ENCODE assay signal across 8 cellular contexts in genomic region chr16:88705746-88706287, GRCh38. TPM values are rescaled to one million over a fixed set of nuclear protein-coding genes. Genes with fewer than 3 reads are reported as not detected.
A peak's percentile ranks its signal among the peaks of the same experiment; 100 is the strongest.
DNase-seq lines count a peak whose midpoint lies in the region; ATAC-seq, FAIRE-seq and TF ChIP-seq lines count a peak whose summit lies in the region.

No MANE protein-coding gene starts in this region.

- H4K20me1 ChIP-seq in IMR-90 (ENCODE audit: insufficient read depth, low read length) (peaks cover 16% of the 10 kb centered on the region; the same call in 1 of the 2 replicates), K562 (replicated peaks; ENCODE audit: control insufficient read depth, insufficient read depth, low read length) (peaks cover 11% of the 10 kb centered on the region; the same call in 1 of the 2 replicates)

- ATAC-seq in GM21447 (IDR thresholded peaks at IDR 0.05; ENCODE audit: unreplicated experiment), result peak; percentile 3
- peak; percentile 48 for ATAC-seq in IMR-90 (ENCODE audit: low read depth)
- ATAC-seq in K562, result peak; percentile 31
- ATAC-seq in left colon, result peak; percentile 17
- no peak for ATAC-seq in HG03097 (IDR thresholded peaks at IDR 0.05; ENCODE audit: low FRiP score, unreplicated experiment)

- WGBS in IMR-90 (ENCODE audit: extremely low coverage in 2 of 2, insufficient read length in 1 of 2), 2 experiments, result 0% methylated on average over 12 of the region's 67 CpGs; no CpG with 5 or more reads in 1 of the 2 experiments
- 2% methylated on average over 57 of the region's 67 CpGs for WGBS in K562 (ENCODE audit: insufficient coverage, low coverage, missing lambda C conversion rate)
- 0% methylated on average over 6 of the region's 67 CpGs for WGBS in suprapubic skin

- no peak overlapping the region; the same call in 1 of the 2 replicates for H4K91ac ChIP-seq in IMR-90 (ENCODE audit: insufficient read depth, low read depth, low read length)

- H3K79me1 ChIP-seq in IMR-90 (ENCODE audit: low read depth in 1 of 2, low read length in 2 of 2), result peaks cover 26 to 74% of the 10 kb centered on the region in 2 experiments

- H3K9me3 ChIP-seq in IMR-90 (ENCODE audit: control insufficient read depth, insufficient read depth, low read length) (no peaks in the 10 kb centered on the region), K562 (replicated peaks; ENCODE audit: control insufficient read depth, insufficient read depth, low read depth, low read length) (no peaks in the 10 kb centered on the region), suprapubic skin (no peaks in the 10 kb centered on the region)

- H3K14ac ChIP-seq in IMR-90 (replicated peaks; ENCODE audit: low read depth, low read length), result peak overlapping the region; percentile 55; the same call in 1 of the 2 replicates

- peaks cover 89% of the 10 kb centered on the region for H3K79me2 ChIP-seq in K562 (ENCODE audit: control insufficient read depth, insufficient read depth, low read length)

- H2BK120ac ChIP-seq in IMR-90 (ENCODE audit: low read depth, low read length), result no peak overlapping the region

- intact Hi-C loops in IMR-90 (cut with micrococcal nuclease) (no loop called here), K562 (cut with micrococcal nuclease) (loop anchor here (5.0 kb wide), 1 partner anchor 44 kb away; the partner anchor contains the start of gene MVD), left colon (cut with DNase I, micrococcal nuclease) (no loop called here)

- peak overlapping the region; percentile 57 for H3K4ac ChIP-seq in IMR-90 (ENCODE audit: low read depth, low read length)

- H3K36me3 ChIP-seq in IMR-90 (ENCODE audit: control insufficient read depth, insufficient read depth, low read length) (0 out of 2 replicates have a peak, but pooled peaks cover 2% of the 10 kb centered on the region), K562 (ENCODE audit: control insufficient read depth, insufficient read depth, low read length) (peaks cover 58% of the 10 kb centered on the region; the same call in 2 of the 3 replicates), suprapubic skin (peaks cover 5% of the 10 kb centered on the region)

- FAIRE-seq in K562 (lab: Jason Lieb, UNC), result no peak

- peak overlapping the region; percentile 95 for H3K4me3 ChIP-seq in IMR-90 (ENCODE audit: insufficient read depth, low read depth, low read length)
- H3K4me3 ChIP-seq in K562, result peak overlapping the region; percentile 98
- H3K4me3 ChIP-seq in suprapubic skin, result peak overlapping the region; percentile 100

- peak overlapping the region; percentile 98 for H2AK9ac ChIP-seq in IMR-90 (replicated peaks; ENCODE audit: low read depth, low read length, poor library complexity)

- no peak overlapping the region for H3K18ac ChIP-seq in IMR-90 (ENCODE audit: low read depth, low read length)

- H2BK5ac ChIP-seq in IMR-90 (ENCODE audit: low read depth, low read length, poor library complexity, severe bottlenecking), result peak overlapping the region; percentile 67

- no TSS peak for BruUV-seq in IMR-90 (replicated peaks; lab: Mats Ljungman, UMichigan)
- BruUV-seq in K562 (replicated peaks; lab: Mats Ljungman, UMichigan), result no TSS peak

- POLR2A ChIA-PET in IMR-90 (lab: Charles Lee; ENCODE audit: unreplicated experiment), result no interaction called here
- POLR2A ChIA-PET in K562 (lab: Yijun Ruan, JAX), result interaction anchor here (0.6 to 2.2 kb wide), 5 partner anchors 9 to 99 kb away, joined by 3 to 12 read pairs (median 5); no protein-coding TSS in a partner anchor

- H3K4me1 ChIP-seq in IMR-90 (ENCODE audit: control insufficient read depth, insufficient read depth, low read length), result peaks cover 16% of the 10 kb centered on the region
- peaks cover 16 to 79% of the 10 kb centered on the region in 2 experiments for H3K4me1 ChIP-seq in K562 (replicated peaks in 1 of 2; ENCODE audit: control insufficient read depth in 2 of 2, insufficient read depth in 2 of 2, low read length in 2 of 2)
- peaks cover 60% of the 10 kb centered on the region for H3K4me1 ChIP-seq in suprapubic skin

- in situ Hi-C loops in IMR-90 (cut with MboI; ENCODE audit: low sequenced_read_pairs) (no loop called here), K562 (cut with MboI) (no loop called here)

- peak overlapping the region; percentile 81; the same call in 1 of the 2 replicates for H3K23ac ChIP-seq in IMR-90 (ENCODE audit: low read depth, low read length)

- H3K4me2 ChIP-seq in IMR-90 (ENCODE audit: low read depth, low read length) (peak overlapping the region; percentile 60), K562 (ENCODE audit: insufficient read depth, low read length) (peak overlapping the region; percentile 90)

- no peak for TF ChIP-seq CTCF in IMR-90 (conservative IDR thresholded peaks at IDR 0.05; ENCODE audit: low read depth, low read length)
- TF ChIP-seq CTCF in K562 (IDR thresholded peaks at IDR 0.05 in 2 of 3, conservative IDR thresholded peaks at IDR 0.05 in 1 of 3; ENCODE audit: insufficient read depth in 2 of 3, low read depth in 1 of 3, low read length in 3 of 3), result no peak
- no peak for TF ChIP-seq CTCF in suprapubic skin (IDR thresholded peaks at IDR 0.05)

- no peaks in the 10 kb centered on the region for H3K27me3 ChIP-seq in IMR-90 (ENCODE audit: control insufficient read depth, insufficient read depth, low read length)
- no peaks in the 10 kb centered on the region for H3K27me3 ChIP-seq in K562 (ENCODE audit: control insufficient read depth in 2 of 2, insufficient read depth in 2 of 2, low read length in 2 of 2)
- H3K27me3 ChIP-seq in suprapubic skin, result no peaks in the 10 kb centered on the region

- CTCF ChIA-PET in IMR-90 (lab: Yijun Ruan, JAX) (no interaction called here), K562 (lab: Yijun Ruan, JAX; ENCODE audit: low intra/inter-chr PET ratio) (no interaction called here)

- no peak overlapping the region for H2BK20ac ChIP-seq in IMR-90 (ENCODE audit: low read depth, low read length)

- no peak overlapping the region for H2BK15ac ChIP-seq in IMR-90 (ENCODE audit: low read depth, low read length)

- peak; percentile 75 for DNase-seq in D341Med (ENCODE audit: low spot score)
- no peak for DNase-seq in IMR-90
- peak in 1 of 4 experiments; percentile 50 for DNase-seq in K562 (ENCODE audit: extremely low read depth in 1 of 4, low spot score in 3 of 4)
- no peak for DNase-seq in left colon
- no peak for DNase-seq in suprapubic skin (ENCODE audit: low spot score in 2 of 2)
- DNase-seq in GM19238 (ENCODE audit: insufficient read length, low spot score), result no peak

- no peak for TF ChIP-seq POLR2A in IMR-90 (IDR thresholded peaks at IDR 0.05; ENCODE audit: low read depth, low read length)
- no peak for TF ChIP-seq POLR2A in K562 (conservative IDR thresholded peaks at IDR 0.05)
- no peak for TF ChIP-seq POLR2A in suprapubic skin (IDR thresholded peaks at IDR 0.05)

- no peak for TF ChIP-seq EP300 in K562 (IDR thresholded peaks at IDR 0.05; ENCODE audit: low read length)
- TF ChIP-seq EP300 in suprapubic skin (IDR thresholded peaks at IDR 0.05), result no peak

- H3K9ac ChIP-seq in IMR-90 (ENCODE audit: low read depth, low read length) (peak overlapping the region; percentile 43), K562 (ENCODE audit: insufficient read depth in 1 of 2, low read depth in 2 of 2, low read length in 2 of 2) (peak overlapping the region; percentile 86 to 99)

- dilution Hi-C loops in IMR-90 (cut with HindIII; ENCODE audit: low sequenced_read_pairs, unreplicated experiment), result no loop called here

- peak overlapping the region in 1 of 2 experiments; percentile 42; a peak in 1 of 4 replicates for H4K8ac ChIP-seq in IMR-90 (ENCODE audit: low read depth in 2 of 2, low read length in 2 of 2)

- H2AK5ac ChIP-seq in IMR-90 (ENCODE audit: low read depth, low read length), result no peak overlapping the region; the same call in 1 of the 2 replicates

- H3K9me1 ChIP-seq in IMR-90 (ENCODE audit: insufficient read depth, low read length) (no peaks in the 10 kb centered on the region; the same call in 1 of the 2 replicates), K562 (ENCODE audit: control insufficient read depth, insufficient read depth, low read length) (peaks cover 3% of the 10 kb centered on the region)

- TF ChIP-seq RAD21 in IMR-90 (IDR thresholded peaks at IDR 0.05; ENCODE audit: low read length), result no peak
- no peak for TF ChIP-seq RAD21 in K562 (CRISPR knock-in tag; conservative IDR thresholded peaks at IDR 0.05 in 1 of 2, IDR thresholded peaks at IDR 0.05 in 1 of 2)

- H3K56ac ChIP-seq in IMR-90 (ENCODE audit: extremely low read depth, insufficient read depth, low read length), result peak overlapping the region; percentile 20; the same call in 1 of the 2 replicates

- H3K27ac ChIP-seq in IMR-90 (ENCODE audit: insufficient read depth, low read length) (peak overlapping the region; percentile 18; the same call in 1 of the 2 replicates), K562 (ENCODE audit: extremely low read depth, low read depth, low read length) (peak overlapping the region; percentile 70), suprapubic skin (peak overlapping the region; percentile 89)

- H4K5ac ChIP-seq in IMR-90 (ENCODE audit: low read depth, low read length), result no peak overlapping the region

- H2AFZ ChIP-seq in IMR-90 (replicated peaks; ENCODE audit: low read length, poor library complexity), result peak overlapping the region; percentile 94
- peak overlapping the region; percentile 63; the same call in 1 of the 2 replicates for H2AFZ ChIP-seq in K562 (ENCODE audit: low read depth, low read length)

RNA-seq across cellular contexts. Expression of gene RNF166, which starts 0.4 kb away (rescaled TPM):
- total RNA-seq in IMR-90 (2012; rRNA removed) (6.9 and 8.1 TPM in 2 replicates), K562 (2014; rRNA removed) (46.9 and 61.6 TPM in 2 replicates), K562 (2014; rRNA removed; fragmentation: Illumina TruSeq; extraction: Trizol) (6.1 and 7.3 TPM in 2 replicates), K562 (2015; rRNA removed; fragmentation: Illumina TruSeq; extraction: Trizol) (19.5 and 22.3 TPM in 2 replicates), K562 (2021) (60.3 and 61.2 TPM in 2 replicates), left colon (10 to 100 TPM; 11.4 to 12.0 TPM), suprapubic skin (10 to 100 TPM; 12.4 to 15.8 (median 14.6) TPM)
- polyA plus RNA-seq in IMR-90 (2012; rRNA removed) (17.4 and 24.1 TPM in 2 replicates), K562 (2011; rRNA removed) (26.5 and 37.4 TPM in 2 replicates), K562 (2014; fragmentation: Illumina TruSeq; extraction: Trizol) (12.7 and 27.9 TPM in 2 replicates), K562 (2014; fragmentation: Nextera tagmentation; extraction: Ambion mirVana) (under 1 TPM; 0.56 to 0.96 TPM), K562 (2014; rRNA removed) (59.4 and 65.6 TPM in 2 replicates)
- 13.4 and 20.8 TPM in 2 replicates for polyA plus RNA-seq in IMR-90 (2012; cell fraction: cytosol; rRNA removed)
- polyA plus RNA-seq in IMR-90 (2012; cell fraction: nucleus; rRNA removed; ENCODE audit: low replicate concordance), result 31.6 and 83.7 TPM in 2 replicates
- 58.8 and 182 TPM in 2 replicates for total RNA-seq in K562 (2011; cell fraction: chromatin; rRNA removed; ENCODE audit: low replicate concordance)
- 89.5 and 92.7 TPM in 2 replicates for total RNA-seq in K562 (2011; cell fraction: nucleolus; rRNA removed)
- 60.1 and 64.4 TPM in 2 replicates for total RNA-seq in K562 (2011; cell fraction: nucleoplasm; rRNA removed)
- 37.8 and 90.9 TPM in 2 replicates for polyA plus RNA-seq in K562 (2011; cell fraction: cytosol; rRNA removed)
- 118 and 185 TPM in 2 replicates for polyA plus RNA-seq in K562 (2011; cell fraction: nucleus; rRNA removed)
- 23.8 and 39.8 TPM in 2 replicates for polyA plus RNA-seq in K562 (2012)
- 7.0 and 12.0 TPM in 2 replicates for polyA minus RNA-seq in K562 (2011; rRNA and poly(A)+ RNA removed)
- polyA minus RNA-seq in K562 (2011; cell fraction: cytosol; rRNA and poly(A)+ RNA removed), result 41.2 and 44.5 TPM in 2 replicates
- 33.4 and 39.2 TPM in 2 replicates for polyA minus RNA-seq in K562 (2011; cell fraction: nucleus; rRNA and poly(A)+ RNA removed)

RNA-seq across cellular contexts. Expression of gene CTU2, which starts 0.5 kb away (rescaled TPM):
- total RNA-seq in IMR-90 (2012; rRNA removed) (12.8 and 12.9 TPM in 2 replicates), K562 (2014; rRNA removed) (55.4 and 68.9 TPM in 2 replicates), K562 (2014; rRNA removed; fragmentation: Illumina TruSeq; extraction: Trizol) (7.2 and 11.9 TPM in 2 replicates), K562 (2015; rRNA removed; fragmentation: Illumina TruSeq; extraction: Trizol) (41.1 and 49.2 TPM in 2 replicates), K562 (2021) (105 and 106 TPM in 2 replicates), left colon (10 to 100 TPM in 1 of 2 donors, 1 to 10 TPM in 1; 9.8 to 15.0 TPM), suprapubic skin (10 to 100 TPM in 2 of 4 donors, 1 to 10 TPM in 2; 7.8 to 17.8 (median 10.9) TPM)
- polyA plus RNA-seq in IMR-90 (2012; rRNA removed) (18.4 and 23.4 TPM in 2 replicates), K562 (2011; rRNA removed) (23.2 and 30.1 TPM in 2 replicates), K562 (2014; fragmentation: Illumina TruSeq; extraction: Trizol) (17.7 and 46.9 TPM in 2 replicates), K562 (2014; fragmentation: Nextera tagmentation; extraction: Ambion mirVana) (1 to 10 TPM; 1.3 to 3.0 TPM), K562 (2014; rRNA removed) (63.4 and 76.6 TPM in 2 replicates)
- polyA plus RNA-seq in IMR-90 (2012; cell fraction: cytosol; rRNA removed), result 16.4 and 19.7 TPM in 2 replicates
- polyA plus RNA-seq in IMR-90 (2012; cell fraction: nucleus; rRNA removed; ENCODE audit: low replicate concordance), result 25.5 and 154 TPM in 2 replicates
- 45.3 and 159 TPM in 2 replicates for total RNA-seq in K562 (2011; cell fraction: chromatin; rRNA removed; ENCODE audit: low replicate concordance)
- 114 and 148 TPM in 2 replicates for total RNA-seq in K562 (2011; cell fraction: nucleolus; rRNA removed)
- total RNA-seq in K562 (2011; cell fraction: nucleoplasm; rRNA removed), result 48.7 and 66.7 TPM in 2 replicates
- 40.2 and 96.8 TPM in 2 replicates for polyA plus RNA-seq in K562 (2011; cell fraction: cytosol; rRNA removed)
- polyA plus RNA-seq in K562 (2011; cell fraction: nucleus; rRNA removed), result 102 and 136 TPM in 2 replicates
- polyA plus RNA-seq in K562 (2012), result 34.1 and 51.7 TPM in 2 replicates
- polyA minus RNA-seq in K562 (2011; rRNA and poly(A)+ RNA removed), result 9.4 and 14.4 TPM in 2 replicates
- 48.0 and 51.1 TPM in 2 replicates for polyA minus RNA-seq in K562 (2011; cell fraction: cytosol; rRNA and poly(A)+ RNA removed)
- 40.7 and 44.1 TPM in 2 replicates for polyA minus RNA-seq in K562 (2011; cell fraction: nucleus; rRNA and poly(A)+ RNA removed)

RNA-seq across cellular contexts. Expression of gene SNAI3, which starts 19.5 kb away (rescaled TPM):
- not detected in 2 replicates for total RNA-seq in IMR-90 (2012; rRNA removed)
- polyA plus RNA-seq in IMR-90 (2012; rRNA removed), result 0.21 and 0.34 TPM in 2 replicates
- 0.19 and 0.21 TPM in 2 replicates for polyA plus RNA-seq in IMR-90 (2012; cell fraction: cytosol; rRNA removed)
- 0.11 and 0.23 TPM in 2 replicates for polyA plus RNA-seq in IMR-90 (2012; cell fraction: nucleus; rRNA removed; ENCODE audit: low replicate concordance)
- 0.79 and 2.9 TPM in 2 replicates for total RNA-seq in K562 (2011; cell fraction: chromatin; rRNA removed; ENCODE audit: low replicate concordance)
- 3.2 and 3.7 TPM in 2 replicates for total RNA-seq in K562 (2011; cell fraction: nucleolus; rRNA removed)
- 0.95 and 1.1 TPM in 2 replicates for total RNA-seq in K562 (2011; cell fraction: nucleoplasm; rRNA removed)
- total RNA-seq in K562 (2014; rRNA removed), result 2.7 and 4.1 TPM in 2 replicates
- total RNA-seq in K562 (2014; rRNA removed; fragmentation: Illumina TruSeq; extraction: Trizol), result 0.15 and 0.19 TPM in 2 replicates
- total RNA-seq in K562 (2015; rRNA removed; fragmentation: Illumina TruSeq; extraction: Trizol), result 0.72 and 0.87 TPM in 2 replicates
- total RNA-seq in K562 (2021), result 2.5 and 3.1 TPM in 2 replicates
- 0.88 and 3.0 TPM in 2 replicates for polyA plus RNA-seq in K562 (2011; rRNA removed)
- polyA plus RNA-seq in K562 (2011; cell fraction: cytosol; rRNA removed), result 3.2 and 5.5 TPM in 2 replicates
- 2.9 and 3.8 TPM in 2 replicates for polyA plus RNA-seq in K562 (2011; cell fraction: nucleus; rRNA removed)
- 0.95 and 1.2 TPM in 2 replicates for polyA plus RNA-seq in K562 (2012)
- 0.70 and 1.9 TPM in 2 replicates for polyA plus RNA-seq in K562 (2014; fragmentation: Illumina TruSeq; extraction: Trizol)
- polyA plus RNA-seq in K562 (2014; fragmentation: Nextera tagmentation; extraction: Ambion mirVana), result under 1 TPM in 1 of 2 experiments, not detected in 1; 0.04 TPM
- polyA plus RNA-seq in K562 (2014; rRNA removed), result 1.5 and 2.1 TPM in 2 replicates
- polyA minus RNA-seq in K562 (2011; rRNA and poly(A)+ RNA removed), result 0.42 and 0.87 TPM in 2 replicates
- polyA minus RNA-seq in K562 (2011; cell fraction: cytosol; rRNA and poly(A)+ RNA removed), result 1.9 and 3.5 TPM in 2 replicates
- polyA minus RNA-seq in K562 (2011; cell fraction: nucleus; rRNA and poly(A)+ RNA removed), result 1.5 and 2.3 TPM in 2 replicates
- under 1 TPM; 0.15 to 0.92 TPM for total RNA-seq in left colon
- under 1 TPM in 2 of 4 donors, not detected in 2; 0.40 to 0.44 TPM for total RNA-seq in suprapubic skin

RNA-seq across cellular contexts. Expression of gene MVD, which starts 42.9 kb away (rescaled TPM):
- total RNA-seq in IMR-90 (2012; rRNA removed) (17.2 and 18.3 TPM in 2 replicates), K562 (2014; rRNA removed) (89.2 and 121 TPM in 2 replicates), K562 (2014; rRNA removed; fragmentation: Illumina TruSeq; extraction: Trizol) (17.6 and 26.6 TPM in 2 replicates), K562 (2015; rRNA removed; fragmentation: Illumina TruSeq; extraction: Trizol) (45.3 and 45.5 TPM in 2 replicates), K562 (2021) (126 and 141 TPM in 2 replicates), left colon (100 to 1,000 TPM in 1 of 2 donors, 10 to 100 TPM in 1; 74.3 to 191 TPM), suprapubic skin (10 to 100 TPM; 18.9 to 77.6 (median 44.7) TPM)
- polyA plus RNA-seq in IMR-90 (2012; rRNA removed) (28.4 and 33.1 TPM in 2 replicates), K562 (2011; rRNA removed) (53.9 and 168 TPM in 2 replicates), K562 (2014; fragmentation: Illumina TruSeq; extraction: Trizol) (32.9 and 65.4 TPM in 2 replicates), K562 (2014; fragmentation: Nextera tagmentation; extraction: Ambion mirVana) (10 to 100 TPM; 12.2 to 15.4 TPM), K562 (2014; rRNA removed) (65.6 and 82.5 TPM in 2 replicates)
- 28.1 and 45.4 TPM in 2 replicates for polyA plus RNA-seq in IMR-90 (2012; cell fraction: cytosol; rRNA removed)
- polyA plus RNA-seq in IMR-90 (2012; cell fraction: nucleus; rRNA removed; ENCODE audit: low replicate concordance), result 63.8 and 197 TPM in 2 replicates
- total RNA-seq in K562 (2011; cell fraction: chromatin; rRNA removed; ENCODE audit: low replicate concordance), result 321 and 787 TPM in 2 replicates
- 569 and 688 TPM in 2 replicates for total RNA-seq in K562 (2011; cell fraction: nucleolus; rRNA removed)
- total RNA-seq in K562 (2011; cell fraction: nucleoplasm; rRNA removed), result 436 and 479 TPM in 2 replicates
- polyA plus RNA-seq in K562 (2011; cell fraction: cytosol; rRNA removed), result 114 and 126 TPM in 2 replicates
- 587 and 718 TPM in 2 replicates for polyA plus RNA-seq in K562 (2011; cell fraction: nucleus; rRNA removed)
- polyA plus RNA-seq in K562 (2012), result 111 and 112 TPM in 2 replicates
- polyA minus RNA-seq in K562 (2011; rRNA and poly(A)+ RNA removed), result 19.0 and 22.9 TPM in 2 replicates
- polyA minus RNA-seq in K562 (2011; cell fraction: cytosol; rRNA and poly(A)+ RNA removed), result 57.7 and 136 TPM in 2 replicates
- polyA minus RNA-seq in K562 (2011; cell fraction: nucleus; rRNA and poly(A)+ RNA removed), result 78.2 and 151 TPM in 2 replicates

RNA-seq across cellular contexts. Expression of gene CYBA, which starts 55.0 kb away (rescaled TPM):
- 65.6 and 90.5 TPM in 2 replicates for total RNA-seq in IMR-90 (2012; rRNA removed)
- polyA plus RNA-seq in IMR-90 (2012; rRNA removed), result 169 and 228 TPM in 2 replicates
- polyA plus RNA-seq in IMR-90 (2012; cell fraction: cytosol; rRNA removed), result 205 and 351 TPM in 2 replicates
- polyA plus RNA-seq in IMR-90 (2012; cell fraction: nucleus; rRNA removed; ENCODE audit: low replicate concordance), result 119 and 281 TPM in 2 replicates
- total RNA-seq in K562 (2011; cell fraction: chromatin; rRNA removed; ENCODE audit: low replicate concordance), result 136 and 579 TPM in 2 replicates
- total RNA-seq in K562 (2011; cell fraction: nucleolus; rRNA removed), result 819 and 943 TPM in 2 replicates
- total RNA-seq in K562 (2011; cell fraction: nucleoplasm; rRNA removed), result 427 and 435 TPM in 2 replicates
- total RNA-seq in K562 (2014; rRNA removed), result 683 and 757 TPM in 2 replicates
- 44.5 and 72.5 TPM in 2 replicates for total RNA-seq in K562 (2014; rRNA removed; fragmentation: Illumina TruSeq; extraction: Trizol)
- 196 and 239 TPM in 2 replicates for total RNA-seq in K562 (2015; rRNA removed; fragmentation: Illumina TruSeq; extraction: Trizol)
- total RNA-seq in K562 (2021), result 384 and 422 TPM in 2 replicates
- polyA plus RNA-seq in K562 (2011; rRNA removed), result 93.0 and 157 TPM in 2 replicates
- 366 and 963 TPM in 2 replicates for polyA plus RNA-seq in K562 (2011; cell fraction: cytosol; rRNA removed)
- 349 and 566 TPM in 2 replicates for polyA plus RNA-seq in K562 (2011; cell fraction: nucleus; rRNA removed)
- 346 and 377 TPM in 2 replicates for polyA plus RNA-seq in K562 (2012)
- 63.5 and 240 TPM in 2 replicates for polyA plus RNA-seq in K562 (2014; fragmentation: Illumina TruSeq; extraction: Trizol)
- under 1 TPM; 0.34 to 0.45 TPM for polyA plus RNA-seq in K562 (2014; fragmentation: Nextera tagmentation; extraction: Ambion mirVana)
- 519 and 579 TPM in 2 replicates for polyA plus RNA-seq in K562 (2014; rRNA removed)
- polyA minus RNA-seq in K562 (2011; rRNA and poly(A)+ RNA removed), result 40.1 and 80.4 TPM in 2 replicates
- 249 and 254 TPM in 2 replicates for polyA minus RNA-seq in K562 (2011; cell fraction: cytosol; rRNA and poly(A)+ RNA removed)
- polyA minus RNA-seq in K562 (2011; cell fraction: nucleus; rRNA and poly(A)+ RNA removed), result 78.6 and 83.5 TPM in 2 replicates
- total RNA-seq in left colon, result 100 to 1,000 TPM; 277 to 382 TPM
- 10 to 100 TPM; 22.4 to 39.1 (median 29.7) TPM for total RNA-seq in suprapubic skin

Comparison
In these comparisons a context has a peak if more than half of its experiments do, and no peak if none do; other contexts are left out.
1. H3K27ac ChIP-seq: peak in every context shown above with its lines; median percentile 89 in suprapubic skin; 70 in K562; 18 in IMR-90.